29 cellular contexts compared by ENCODE assay signal in genomic region chrX:68677998-68678397, GRCh38. TPM values are rescaled to one million over a fixed set of nuclear protein-coding genes. Genes with fewer than 3 reads are reported as not detected.
DNase-seq lines count a peak whose midpoint lies in the region; ATAC-seq, FAIRE-seq and TF ChIP-seq lines count a peak whose summit lies in the region.
"Had no signal": no experiment of that assay in that cellular context is flagged by ENCODE, and none has a peak within 500 bp of the region (broad histone marks: within the 10 kb centered on the region; RNA-seq: fewer than 3 reads in every experiment).

No MANE protein-coding gene starts in this region.

- peak overlapping the region; percentile 19; the same call in 1 of the 2 replicates for H3K18ac ChIP-seq in H1 (ENCODE audit: extremely low read depth, low read length)

- no peak overlapping the region for H2BK20ac ChIP-seq in H1 (ENCODE audit: low read length)

- H3K4ac ChIP-seq in H1 (replicated peaks; ENCODE audit: insufficient read length, low read depth, low read length), result no peak overlapping the region

- peak; percentile 62 for FAIRE-seq in H1 (lab: Jason Lieb, UNC)
- FAIRE-seq: A549, GM12891 had no signal

- H3K36me3 Mint-ChIP-seq in GM23338 (ENCODE audit: low read depth), result no peaks in the 10 kb centered on the region
- no peaks in the 10 kb centered on the region for H3K36me3 Mint-ChIP-seq in nephron progenitor cell (ENCODE audit: low read depth)
- H3K36me3 Mint-ChIP-seq: CD8-positive, alpha-beta T cell; T-cell had no signal

- H3F3A ChIP-seq in GM23338 (replicated peaks; ENCODE audit: low read depth), result no peaks in the 10 kb centered on the region

- H3K4me3 Mint-ChIP-seq in GM23338, result no peak overlapping the region
- H3K4me3 Mint-ChIP-seq in nephron progenitor cell, result no peak overlapping the region
- H3K4me3 Mint-ChIP-seq: CD8-positive, alpha-beta T cell; H9; T-cell had no signal

- H3K36me3 ChIP-seq in GM23338 (ENCODE audit: insufficient read depth) (no peaks in the 10 kb centered on the region), H1 (ENCODE audit: control insufficient read depth in 2 of 4, insufficient read depth in 4 of 4, low read length in 3 of 4) (no peaks in the 10 kb centered on the region)
- H3K36me3 ChIP-seq: MG63, SJSA1 had no signal

- intact Hi-C loops in left colon (cut with DNase I, micrococcal nuclease), result no loop called here

- no peaks in the 10 kb centered on the region for H3K79me1 ChIP-seq in H1 (ENCODE audit: low read depth, low read length)

- H3K27me3 Mint-ChIP-seq in GM23338 (ENCODE audit: insufficient read depth, low read depth, poor library complexity), result peaks cover 3% of the 10 kb centered on the region
- no peaks in the 10 kb centered on the region for H3K27me3 Mint-ChIP-seq in nephron progenitor cell (ENCODE audit: low read depth, poor library complexity)

- H3K4me1 ChIP-seq in GM23338 (ENCODE audit: insufficient read depth) (peaks cover 11% of the 10 kb centered on the region), H1 (replicated peaks in 1 of 4; ENCODE audit: control insufficient read depth in 3 of 4, insufficient read depth in 4 of 4, low read length in 3 of 4) (peaks cover 0 to 17% (median 12%) of the 10 kb centered on the region in 4 experiments; a peak in 6 of 7 replicates)
- H3K4me1 ChIP-seq: A549, Caco-2, SJSA1 had no signal

- H2AFZ ChIP-seq in GM23338 (no peak overlapping the region), H1 (ENCODE audit: low read length) (no peak overlapping the region)

- TF ChIP-seq EP300 in H1 (IDR thresholded peaks at IDR 0.05; ENCODE audit: borderline replicate concordance in 1 of 2, low read depth in 2 of 2, low read length in 2 of 2), result no peak

- no peak overlapping the region for H3K23ac ChIP-seq in H1 (ENCODE audit: insufficient read length)

- H3K9me3 Mint-ChIP-seq in GM23338 (no peaks in the 10 kb centered on the region), nephron progenitor cell (peaks cover 50% of the 10 kb centered on the region)
- H3K9me3 Mint-ChIP-seq: CD8-positive, alpha-beta T cell; T-cell had no signal

- H3K4me2 ChIP-seq in GM23338 (no peak overlapping the region), H1 (ENCODE audit: insufficient read depth in 1 of 2, low read depth in 2 of 2, low read length in 2 of 2) (no peak overlapping the region)
- H3K4me2 ChIP-seq: A549 had no signal

- H3K4me3 ChIP-seq in GM23338, result no peak overlapping the region
- no peak overlapping the region for H3K4me3 ChIP-seq in H1 (ENCODE audit: extremely low read depth in 1 of 4, insufficient read depth in 2 of 4, low read depth in 3 of 4, low read length in 4 of 4)
- H3K4me3 ChIP-seq: A549, MG63, SJSA1 had no signal

- no peak overlapping the region for H2AK5ac ChIP-seq in H1 (ENCODE audit: low read depth, low read length)

- no peak overlapping the region for H2BK5ac ChIP-seq in H1 (ENCODE audit: low read depth, low read length)

- no peaks in the 10 kb centered on the region for H3K9me3 ChIP-seq in H1 (ENCODE audit: insufficient read depth in 2 of 2, low read depth in 1 of 2, low read length in 1 of 2)
- H3K9me3 ChIP-seq: A549, Caco-2, MG63, SJSA1 had no signal

- H4K91ac ChIP-seq in H1 (replicated peaks; ENCODE audit: insufficient read length, low read length), result no peak overlapping the region

- no peak for TF ChIP-seq CTCF in GM23338 (conservative IDR thresholded peaks at IDR 0.05; ENCODE audit: low read depth in 2 of 2)
- no peak for TF ChIP-seq CTCF in H1 (IDR thresholded peaks at IDR 0.05; ENCODE audit: control extremely low read depth in 1 of 3, insufficient read depth in 1 of 3, low read depth in 1 of 3, low read length in 3 of 3)
- no peak for TF ChIP-seq CTCF in nephron progenitor cell (IDR thresholded peaks at IDR 0.05)

- CTCF ChIA-PET in H1 (lab: Charles Lee; ENCODE audit: partially characterized antibody), result no interaction called here

- DNase-seq in GM23338 (ENCODE audit: low spot score) (no peak), RPMI7951 (ENCODE audit: low read depth) (peak; percentile 23), H1 (ENCODE audit: low read depth in 1 of 2, low spot score in 2 of 2) (no peak), nephron progenitor cell (no peak), iPS-NIHi11 (ENCODE audit: low spot score) (no peak), left colon (no peak), SKM-1 (lab: John Stamatoyannopoulos, UW; ENCODE audit: unreplicated experiment) (no peak)
- DNase-seq: AML-193; C1 segment of cervical spinal cord; Caco-2; CD8-positive, alpha-beta T cell; DMS79; EL; GF-D8; H9; MG63; NCI-H1092 treated with DMSO at 0.1 percent for 48 hours; NCI-H1436; NCI-H187; NCI-H2081 treated with DMSO at 0.1 percent for 48 hours; NCI-H2171 treated with DMSO at 0.1 percent for 48 hours; NCI-H524; NCI-H748 treated with DMSO at 0.1 percent for 48 hours; PC-3; T-cell had no signal

- H3K9me2 ChIP-seq in GM23338 (ENCODE audit: insufficient read depth), result no peaks in the 10 kb centered on the region

- H4K20me1 ChIP-seq in GM23338 (replicated peaks; ENCODE audit: insufficient read depth) (no peaks in the 10 kb centered on the region), H1 (replicated peaks in 1 of 2; ENCODE audit: control insufficient read depth in 1 of 2, insufficient read depth in 2 of 2, low read length in 2 of 2) (no peaks in the 10 kb centered on the region)

- H3K27ac Mint-ChIP-seq in GM23338 (no peak overlapping the region), nephron progenitor cell (peak overlapping the region; percentile 1)
- H3K27ac Mint-ChIP-seq: CD8-positive, alpha-beta T cell; T-cell had no signal

- H2BK12ac ChIP-seq in H1 (ENCODE audit: low read depth, low read length), result no peak overlapping the region

- H3K9ac ChIP-seq in H1 (replicated peaks in 1 of 4; ENCODE audit: extremely low read depth in 1 of 4, low read depth in 3 of 4, low read length in 3 of 4), result no peak overlapping the region

- no peak overlapping the region for H2BK15ac ChIP-seq in H1 (ENCODE audit: low read length)

- POLR2A ChIA-PET in H1 (lab: Charles Lee; ENCODE audit: partially characterized antibody), result no interaction called here

- no peak overlapping the region for H4K5ac ChIP-seq in H1 (ENCODE audit: insufficient read length, low read depth, low read length)

- H3K4me1 Mint-ChIP-seq in GM23338, result peaks cover 32% of the 10 kb centered on the region
- peaks cover 48% of the 10 kb centered on the region for H3K4me1 Mint-ChIP-seq in nephron progenitor cell
- H3K4me1 Mint-ChIP-seq: T-cell had no signal

- peak; percentile 39; the same call in 2 of the 3 replicates for ATAC-seq in GM23338
- ATAC-seq in left colon, result no peak
- ATAC-seq: A549; CD8-positive, alpha-beta T cell; PC-3; Right ventricle myocardium inferior; T-cell had no signal

- 53% methylated on average over 4 of the region's 4 CpGs; no CpG with 5 or more reads in 1 of the 2 experiments for WGBS in H1 (ENCODE audit: extremely low coverage in 1 of 2, insufficient coverage in 1 of 2, insufficient read length in 1 of 2, insufficient replicate concordance in 2 of 2, low coverage in 1 of 2, low lambda C conversion rate in 2 of 2, missing lambda C conversion rate in 1 of 2), 2 experiments

- H3K27me3 ChIP-seq in GM23338 (ENCODE audit: insufficient read depth) (no peaks in the 10 kb centered on the region), H1 (replicated peaks in 1 of 4; ENCODE audit: control insufficient read depth in 3 of 4, extremely low read depth in 1 of 4, insufficient read depth in 3 of 4, low read length in 3 of 4) (no peaks in the 10 kb centered on the region)
- H3K27me3 ChIP-seq: MG63, SJSA1 had no signal

- H3K27ac ChIP-seq in GM23338 (ENCODE audit: low read depth) (no peak overlapping the region), H1 (ENCODE audit: low read depth, low read length) (no peak overlapping the region)
- H3K27ac ChIP-seq: A549, SJSA1 had no signal

- no peak for TF ChIP-seq POLR2A in H1 (IDR thresholded peaks at IDR 0.05; ENCODE audit: control extremely low read depth in 1 of 2, low read depth in 2 of 2, low read length in 2 of 2)

- no peak overlapping the region for H2BK120ac ChIP-seq in H1 (replicated peaks; ENCODE audit: low read depth, low read length)

- H3K14ac ChIP-seq in H1 (ENCODE audit: insufficient read length), result no peak overlapping the region

- H3K23me2 ChIP-seq in H1 (ENCODE audit: low read depth, low read length), result no peaks in the 10 kb centered on the region

- H3K79me2 ChIP-seq in GM23338 (replicated peaks; ENCODE audit: insufficient read depth), result no peaks in the 10 kb centered on the region
- H3K79me2 ChIP-seq in H1 (ENCODE audit: control insufficient read depth in 1 of 2, insufficient read depth in 2 of 2, low read length in 2 of 2), result no peaks in the 10 kb centered on the region

- no peak for TF ChIP-seq RAD21 in H1 (IDR thresholded peaks at IDR 0.05 in 1 of 2, conservative IDR thresholded peaks at IDR 0.05 in 1 of 2; ENCODE audit: low read depth in 2 of 2, low read length in 2 of 2)

- no peak overlapping the region for H3K56ac ChIP-seq in H1 (replicated peaks; ENCODE audit: insufficient read length, low read depth, low read length)

- H4K8ac ChIP-seq in H1 (ENCODE audit: extremely low read depth, insufficient read depth, low read length), result no peak overlapping the region

TF ChIP-seq in GM23338, 12 proteins besides CTCF, POLR2A, EP300 and RAD21:
- TF ChIP-seq JUNB (IDR thresholded peaks at IDR 0.05; ENCODE audit: unreplicated experiment), result no peak
- no peak for TF ChIP-seq POLR2AphosphoS5 (IDR thresholded peaks at IDR 0.05; ENCODE audit: low read depth)
- TF ChIP-seq STAT1 (IDR thresholded peaks at IDR 0.05; ENCODE audit: unreplicated experiment), result no peak

TF ChIP-seq in H1, 55 proteins besides CTCF, POLR2A, EP300 and RAD21:
- TF ChIP-seq YY1 (IDR thresholded peaks at IDR 0.05; ENCODE audit: low read depth, low read length), result no peak
- no peak for TF ChIP-seq SUZ12 (IDR thresholded peaks at IDR 0.05; ENCODE audit: low read length)
- no peak for TF ChIP-seq FOSL1 (IDR thresholded peaks at IDR 0.05; ENCODE audit: insufficient read depth, low read depth, low read length)
- no peak for TF ChIP-seq SIRT6 (IDR thresholded peaks at IDR 0.05; ENCODE audit: low read length)
TF ChIP-seq in H1: peak in this region for 0.

RNA-seq across cellular contexts. Expression of gene STARD8, which starts 30.5 kb away (rescaled TPM):
- 3.5 and 5.6 TPM in 2 replicates for total RNA-seq in GM23338 (2014; rRNA removed; shearing (Covaris generic))
- 0.74 and 1.0 TPM in 2 replicates for polyA plus RNA-seq in GM23338 (2016; fragmentation: Nextera tagmentation; extraction: Ambion mirVana)
- 10.2 and 11.6 TPM in 2 replicates for total RNA-seq in RPMI7951 (2014; rRNA removed; shearing (Covaris generic))
- total RNA-seq in H1 (2021; fragmentation: NEBNext Ultra II Directional; extraction: Animal tissue kit (Norgen Biotek cat#: 25700)), result 3.0 and 3.8 TPM in 2 replicates
- polyA plus RNA-seq in H1 (2011; rRNA removed), result 1.8 and 2.8 TPM in 2 replicates
- polyA plus RNA-seq in H1 (2011; cell fraction: cytosol; rRNA removed), result 2.4 TPM
- polyA plus RNA-seq in H1 (2011; cell fraction: nucleus; rRNA removed), result 4.4 TPM
- polyA plus RNA-seq in H1 (2012, experiment 1 of 2), result 1.5 to 2.0 TPM (median 1.7 TPM) in 4 replicates
- 1.8 TPM for polyA plus RNA-seq in H1 (2012, experiment 2 of 2)
- polyA plus RNA-seq in H1 (2013, experiment 1 of 2), result 2.2 TPM
- 2.2 TPM for polyA plus RNA-seq in H1 (2013, experiment 2 of 2)
- 2.3 and 3.0 TPM in 2 replicates for polyA minus RNA-seq in H1 (2011; rRNA and poly(A)+ RNA removed)
- 2.6 TPM for polyA minus RNA-seq in H1 (2011; cell fraction: cytosol; rRNA and poly(A)+ RNA removed)
- 2.9 TPM for polyA minus RNA-seq in H1 (2011; cell fraction: nucleus; rRNA and poly(A)+ RNA removed)
- total RNA-seq in left colon, result 1 to 10 TPM; 1.7 to 2.3 TPM
- total RNA-seq: Caco-2; CD8-positive, alpha-beta T cell had no signal
